ENCODE assay signal across 8 cellular contexts in the genomic region with DNA sequence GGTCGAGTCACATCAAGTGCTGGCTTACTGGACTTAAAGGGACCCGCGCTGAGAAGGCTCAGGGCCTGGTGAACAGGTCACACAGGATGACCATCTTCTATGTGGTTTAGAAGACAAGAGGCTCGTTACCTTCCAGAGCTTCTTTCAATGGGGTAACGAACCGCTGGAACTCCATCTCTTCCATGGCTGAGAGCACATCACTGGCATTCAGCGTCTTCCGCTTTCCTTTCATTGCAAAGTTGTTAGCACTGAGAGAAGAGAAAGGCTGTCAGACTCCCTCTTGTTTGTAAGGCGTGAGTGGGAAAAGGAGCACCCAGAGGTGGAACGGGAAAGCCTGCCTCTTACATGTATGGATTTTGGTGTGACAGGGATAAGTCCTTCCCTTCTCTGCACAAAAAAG. TPM values are rescaled to one million over a fixed set of nuclear protein-coding genes. Genes with fewer than 3 reads are reported as not detected.
DNase-seq lines count a peak whose midpoint lies in the region; ATAC-seq and TF ChIP-seq lines count a peak whose summit lies in the region.

No MANE protein-coding gene starts in this region.

- no peaks in the 10 kb centered on the region for H4K20me1 ChIP-seq in SK-N-SH (ENCODE audit: insufficient read depth)

- no peaks in the 10 kb centered on the region for H3K27me3 Mint-ChIP-seq in activated T-helper 17 cell treated with anti-CD3 and anti-CD28 coated beads, Interleukin-2, amount 50 U/mL, for 72 hours

- peak overlapping the region; percentile 81 to 88 for H3K4me3 ChIP-seq in SK-N-SH (ENCODE audit: low read depth in 2 of 2, low read length in 1 of 2)

- H3K9me3 Mint-ChIP-seq in activated T-helper 17 cell treated with anti-CD3 and anti-CD28 coated beads, Interleukin-2, amount 50 U/mL, for 72 hours: no peaks in the 10 kb centered on the region

- peak overlapping the region; percentile 97 for H3K27ac Mint-ChIP-seq in activated T-helper 17 cell treated with anti-CD3 and anti-CD28 coated beads, Interleukin-2, amount 50 U/mL, for 72 hours

- ATAC-seq in SK-N-SH treated with all-trans-retinoic acid at 6 μM for 48 hours: no peak
- ATAC-seq in activated T-helper 17 cell treated with anti-CD3 and anti-CD28 coated beads, Interleukin-2, amount 50 U/mL, for 72 hours (replicated peaks): no peak

- no peak for TF ChIP-seq EP300 in SK-N-SH (IDR thresholded peaks at IDR 0.05; ENCODE audit: borderline replicate concordance in 1 of 2, low read depth in 1 of 2, low read length in 1 of 2)

- no peak for DNase-seq in SK-N-SH
- DNase-seq in iris pigment epithelial cell (ENCODE audit: low read depth): peak; percentile 8
- DNase-seq in substantia nigra (lab: John Stamatoyannopoulos, UW): no peak
- no peak for DNase-seq in occipital lobe (lab: John Stamatoyannopoulos, UW)
- DNase-seq in NCI-H226: no peak
- DNase-seq in DMS114 treated with DMSO at 0.1 percent for 48 hours (lab: John Stamatoyannopoulos, UW; ENCODE audit: unreplicated experiment): no peak

- H3K4me1 Mint-ChIP-seq in activated T-helper 17 cell treated with anti-CD3 and anti-CD28 coated beads, Interleukin-2, amount 50 U/mL, for 72 hours: peaks cover 19% of the 10 kb centered on the region

- peaks cover 23% of the 10 kb centered on the region for H3F3A ChIP-seq in SK-N-SH (replicated peaks; ENCODE audit: insufficient read depth)

- CTCF ChIA-PET in SK-N-SH (lab: Yijun Ruan, JAX): interaction anchor here (1.0 to 14.1 kb wide), 11 partner anchors 8 to 249 kb away, joined by 3 to 145 read pairs (median 9); a partner anchor contains a TSS

- H3K27me3 ChIP-seq in SK-N-SH (ENCODE audit: insufficient read depth): no peaks in the 10 kb centered on the region

- peak overlapping the region; percentile 97 for H3K4me3 Mint-ChIP-seq in activated T-helper 17 cell treated with anti-CD3 and anti-CD28 coated beads, Interleukin-2, amount 50 U/mL, for 72 hours

- H3K9me2 ChIP-seq in SK-N-SH: no peaks in the 10 kb centered on the region

- no peak overlapping the region for H2AFZ ChIP-seq in SK-N-SH (ENCODE audit: low read depth)

- WGBS in SK-N-SH (ENCODE audit: low lambda C conversion rate): 27% methylated on average over 10 of the region's 10 CpGs

- peaks cover 24% of the 10 kb centered on the region for H3K79me2 ChIP-seq in SK-N-SH (ENCODE audit: insufficient read depth)

- H3K4me1 ChIP-seq in SK-N-SH (ENCODE audit: control insufficient read depth in 1 of 2, insufficient read depth in 2 of 2, low read depth in 1 of 2, low read length in 1 of 2): peaks cover 0 to 7% of the 10 kb centered on the region in 2 experiments; a peak in 1 of 4 replicates

- H3K9ac ChIP-seq in SK-N-SH: peak overlapping the region; percentile 94

- peaks cover 15 to 20% of the 10 kb centered on the region in 2 experiments for H3K36me3 ChIP-seq in SK-N-SH (replicated peaks in 1 of 2; ENCODE audit: control insufficient read depth in 1 of 2, insufficient read depth in 2 of 2, low read length in 1 of 2)

- H3K9me3 ChIP-seq in SK-N-SH: no peaks in the 10 kb centered on the region

- peak overlapping the region; percentile 96 for H3K27ac ChIP-seq in SK-N-SH (ENCODE audit: low read depth in 2 of 2, low read length in 1 of 2)
- H3K27ac ChIP-seq in substantia nigra (ENCODE audit: low read depth, low read length, poor library complexity, severe bottlenecking): peak overlapping the region; percentile 99

- H3K4me2 ChIP-seq in SK-N-SH: peak overlapping the region; percentile 99

- H3K36me3 Mint-ChIP-seq in activated T-helper 17 cell treated with anti-CD3 and anti-CD28 coated beads, Interleukin-2, amount 50 U/mL, for 72 hours (ENCODE audit: low read depth): peaks cover 43% of the 10 kb centered on the region

- no peak for TF ChIP-seq RAD21 in SK-N-SH (IDR thresholded peaks at IDR 0.05; ENCODE audit: low read length)

- no peak for TF ChIP-seq CTCF in SK-N-SH (IDR thresholded peaks at IDR 0.05)

- POLR2A ChIA-PET in SK-N-SH (lab: Yijun Ruan, JAX): interaction anchor here (0.7 to 2.5 kb wide), 9 partner anchors 8 to 240 kb away, joined by 3 to 19 read pairs (median 3); a partner anchor contains a TSS

TF ChIP-seq in SK-N-SH, 30 proteins besides CTCF, POLR2A, EP300 and RAD21 (continues in another document):
- no peak for TF ChIP-seq TEAD4 (IDR thresholded peaks at IDR 0.05; ENCODE audit: borderline replicate concordance, insufficient read depth)
- TF ChIP-seq, protein P1, sequence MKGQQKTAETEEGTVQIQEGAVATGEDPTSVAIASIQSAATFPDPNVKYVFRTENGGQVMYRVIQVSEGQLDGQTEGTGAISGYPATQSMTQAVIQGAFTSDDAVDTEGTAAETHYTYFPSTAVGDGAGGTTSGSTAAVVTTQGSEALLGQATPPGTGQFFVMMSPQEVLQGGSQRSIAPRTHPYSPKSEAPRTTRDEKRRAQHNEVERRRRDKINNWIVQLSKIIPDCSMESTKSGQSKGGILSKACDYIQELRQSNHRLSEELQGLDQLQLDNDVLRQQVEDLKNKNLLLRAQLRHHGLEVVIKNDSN (IDR thresholded peaks at IDR 0.05; ENCODE audit: borderline replicate concordance, low read depth): no peak
- no peak for TF ChIP-seq EZH2phosphoT487 (IDR thresholded peaks at IDR 0.05; ENCODE audit: borderline replicate concordance, low read depth)

TF ChIP-seq in SK-N-SH treated with all-trans-retinoic acid at 6 μM for 48 hours, 23 proteins besides CTCF, POLR2A, EP300 and RAD21 (continues in another document):
- TF ChIP-seq ARNTL (CRISPR knock-in tag; IDR thresholded peaks at IDR 0.05; ENCODE audit: borderline replicate concordance, low read depth) (no peak), ZNF565 (CRISPR knock-in tag; conservative IDR thresholded peaks at IDR 0.05; ENCODE audit: low read depth) (no peak), ZNF70 (CRISPR knock-in tag; IDR thresholded peaks at IDR 0.05) (no peak), TCF4 (CRISPR knock-in tag; IDR thresholded peaks at IDR 0.05; ENCODE audit: borderline replicate concordance) (no peak), ZC3H10 (CRISPR knock-in tag; IDR thresholded peaks at IDR 0.05) (no peak), BACH2 (CRISPR knock-in tag; IDR thresholded peaks at IDR 0.05; ENCODE audit: borderline replicate concordance) (no peak), ZFP30 (CRISPR knock-in tag; IDR thresholded peaks at IDR 0.05) (no peak)
- TF ChIP-seq, protein P2, sequence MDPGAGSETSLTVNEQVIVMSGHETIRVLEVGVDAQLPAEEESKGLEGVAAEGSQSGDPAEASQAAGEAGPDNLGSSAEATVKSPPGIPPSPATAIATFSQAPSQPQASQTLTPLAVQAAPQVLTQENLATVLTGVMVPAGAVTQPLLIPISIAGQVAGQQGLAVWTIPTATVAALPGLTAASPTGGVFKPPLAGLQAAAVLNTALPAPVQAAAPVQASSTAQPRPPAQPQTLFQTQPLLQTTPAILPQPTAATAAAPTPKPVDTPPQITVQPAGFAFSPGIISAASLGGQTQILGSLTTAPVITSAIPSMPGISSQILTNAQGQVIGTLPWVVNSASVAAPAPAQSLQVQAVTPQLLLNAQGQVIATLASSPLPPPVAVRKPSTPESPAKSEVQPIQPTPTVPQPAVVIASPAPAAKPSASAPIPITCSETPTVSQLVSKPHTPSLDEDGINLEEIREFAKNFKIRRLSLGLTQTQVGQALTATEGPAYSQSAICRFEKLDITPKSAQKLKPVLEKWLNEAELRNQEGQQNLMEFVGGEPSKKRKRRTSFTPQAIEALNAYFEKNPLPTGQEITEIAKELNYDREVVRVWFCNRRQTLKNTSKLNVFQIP (CRISPR knock-in tag; IDR thresholded peaks at IDR 0.05; ENCODE audit: borderline replicate concordance, low read depth): no peak
- TF ChIP-seq, protein P3, sequence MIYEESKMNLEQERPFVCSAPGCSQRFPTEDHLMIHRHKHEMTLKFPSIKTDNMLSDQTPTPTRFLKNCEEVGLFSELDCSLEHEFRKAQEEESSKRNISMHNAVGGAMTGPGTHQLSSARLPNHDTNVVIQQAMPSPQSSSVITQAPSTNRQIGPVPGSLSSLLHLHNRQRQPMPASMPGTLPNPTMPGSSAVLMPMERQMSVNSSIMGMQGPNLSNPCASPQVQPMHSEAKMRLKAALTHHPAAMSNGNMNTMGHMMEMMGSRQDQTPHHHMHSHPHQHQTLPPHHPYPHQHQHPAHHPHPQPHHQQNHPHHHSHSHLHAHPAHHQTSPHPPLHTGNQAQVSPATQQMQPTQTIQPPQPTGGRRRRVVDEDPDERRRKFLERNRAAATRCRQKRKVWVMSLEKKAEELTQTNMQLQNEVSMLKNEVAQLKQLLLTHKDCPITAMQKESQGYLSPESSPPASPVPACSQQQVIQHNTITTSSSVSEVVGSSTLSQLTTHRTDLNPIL (CRISPR knock-in tag; IDR thresholded peaks at IDR 0.05; ENCODE audit: low read depth): no peak

RNA-seq across cellular contexts. Expression of a gene that starts 1.0 kb away (rescaled TPM):
- polyA plus RNA-seq in SK-N-SH (2012; rRNA removed): 40.1 and 48.3 TPM in 2 replicates
- 46.8 and 48.8 TPM in 2 replicates for polyA plus RNA-seq in SK-N-SH (2012; cell fraction: cytosol; rRNA removed)
- 53.7 and 57.8 TPM in 2 replicates for polyA plus RNA-seq in SK-N-SH (2012; cell fraction: nucleus; rRNA removed)
- 10 to 100 TPM; 35.5 to 85.2 TPM for total RNA-seq in activated T-helper 17 cell treated with anti-CD3 and anti-CD28 coated beads, Interleukin-2, amount 50 U/mL, for 72 hours
- total RNA-seq in occipital lobe: 34.2 TPM

RNA-seq across cellular contexts. Expression of a gene that starts 1.1 kb away (rescaled TPM):
- 0.47 and 0.58 TPM in 2 replicates for polyA plus RNA-seq in SK-N-SH (2012; rRNA removed)
- 0.67 and 0.98 TPM in 2 replicates for polyA plus RNA-seq in SK-N-SH (2012; cell fraction: cytosol; rRNA removed)
- 0.92 and 1.2 TPM in 2 replicates for polyA plus RNA-seq in SK-N-SH (2012; cell fraction: nucleus; rRNA removed)
- under 1 TPM; 0.69 to 0.76 TPM for total RNA-seq in activated T-helper 17 cell treated with anti-CD3 and anti-CD28 coated beads, Interleukin-2, amount 50 U/mL, for 72 hours
- total RNA-seq in occipital lobe: 0.62 TPM

RNA-seq across cellular contexts. Expression of a gene that starts 8.4 kb away (rescaled TPM):
- 10.7 and 11.8 TPM in 2 replicates for polyA plus RNA-seq in SK-N-SH (2012; rRNA removed)
- 9.5 and 9.6 TPM in 2 replicates for polyA plus RNA-seq in SK-N-SH (2012; cell fraction: cytosol; rRNA removed)
- 26.6 and 35.1 TPM in 2 replicates for polyA plus RNA-seq in SK-N-SH (2012; cell fraction: nucleus; rRNA removed)
- total RNA-seq in activated T-helper 17 cell treated with anti-CD3 and anti-CD28 coated beads, Interleukin-2, amount 50 U/mL, for 72 hours: 10 to 100 TPM; 24.8 to 30.5 TPM
- 12.0 TPM for total RNA-seq in occipital lobe

RNA-seq across cellular contexts. Expression of a gene that starts 32.7 kb away (rescaled TPM):
- polyA plus RNA-seq in SK-N-SH (2012; rRNA removed): 17.1 and 20.4 TPM in 2 replicates
- 7.2 and 11.6 TPM in 2 replicates for polyA plus RNA-seq in SK-N-SH (2012; cell fraction: cytosol; rRNA removed)
- polyA plus RNA-seq in SK-N-SH (2012; cell fraction: nucleus; rRNA removed): 41.5 and 42.8 TPM in 2 replicates
- 10 to 100 TPM; 15.2 to 19.4 TPM for total RNA-seq in activated T-helper 17 cell treated with anti-CD3 and anti-CD28 coated beads, Interleukin-2, amount 50 U/mL, for 72 hours
- 5.6 TPM for total RNA-seq in occipital lobe

RNA-seq across cellular contexts. Expression of a gene that starts 54.0 kb away (rescaled TPM):
- 50.6 and 60.7 TPM in 2 replicates for polyA plus RNA-seq in SK-N-SH (2012; rRNA removed)
- 30.9 and 42.1 TPM in 2 replicates for polyA plus RNA-seq in SK-N-SH (2012; cell fraction: cytosol; rRNA removed)
- 66.8 and 95.4 TPM in 2 replicates for polyA plus RNA-seq in SK-N-SH (2012; cell fraction: nucleus; rRNA removed)
- total RNA-seq in activated T-helper 17 cell treated with anti-CD3 and anti-CD28 coated beads, Interleukin-2, amount 50 U/mL, for 72 hours: 10 to 100 TPM; 23.0 to 85.8 TPM
- 12.8 TPM for total RNA-seq in occipital lobe
